Comparison of ENCODE assay signal across 8 cellular contexts in the genomic region with DNA sequence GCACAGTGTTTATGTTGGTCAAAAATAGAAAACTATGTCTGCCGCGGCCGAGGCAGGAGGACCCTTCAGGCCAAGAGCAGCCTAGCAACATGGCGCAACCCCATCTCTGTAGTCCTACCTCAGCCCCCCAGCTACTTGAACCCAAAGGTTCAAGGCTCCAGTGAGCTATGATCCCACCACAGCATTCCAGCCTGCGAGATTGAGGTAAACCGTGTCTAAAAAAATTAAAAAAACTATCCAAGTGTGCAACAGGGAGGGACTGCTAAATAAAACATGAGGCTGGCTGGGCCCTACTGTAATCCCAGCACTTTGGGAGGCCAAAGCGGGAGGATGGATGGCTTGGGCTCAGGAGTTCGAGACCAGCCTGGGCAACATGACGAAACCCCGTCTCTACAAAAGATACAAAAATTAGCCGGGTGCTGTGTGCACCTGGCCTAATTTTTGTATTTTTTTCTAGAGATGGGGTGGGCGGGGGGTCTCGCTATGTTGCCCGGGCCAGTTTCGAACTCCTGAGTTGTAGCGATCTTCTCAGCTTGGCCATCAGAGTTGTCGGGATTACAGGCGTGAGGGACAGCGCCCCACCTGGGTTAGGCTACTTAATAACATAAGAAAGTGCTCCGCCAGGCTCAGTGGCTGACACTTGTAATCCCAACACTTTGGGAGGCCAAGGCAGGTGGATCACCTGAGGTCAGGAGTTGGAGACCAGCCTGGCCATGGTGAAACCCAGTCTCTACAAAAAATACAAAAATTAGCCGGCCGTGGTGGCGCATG.
DNase-seq lines count a peak whose midpoint lies in the region; ATAC-seq, FAIRE-seq and TF ChIP-seq lines count a peak whose summit lies in the region.
"Not testable (repeated sequence)": the region's sequence is repeated elsewhere in the genome, so short reads cannot be mapped to it uniquely, and the experiment has no call there.

No MANE protein-coding gene starts in this region.

- not testable (repeated sequence) for H3K27me3 Mint-ChIP-seq in T-helper 17 cell; nephron progenitor cell (ENCODE audit: low read depth, poor library complexity)

- dilution Hi-C loops in endothelial cell of umbilical vein (cut with MboI; ENCODE audit: extremely low pct_ligation_motif_present, low sequenced_read_pairs) = not testable (repeated sequence)

- H3K9me3 Mint-ChIP-seq in nephron progenitor cell = peaks cover 14% of the 10 kb centered on the region

- not testable (repeated sequence) for TF ChIP-seq POLR2A in endothelial cell of umbilical vein (IDR thresholded peaks at IDR 0.05; ENCODE audit: low read depth, low read length)

- H3K4me3 Mint-ChIP-seq in T-helper 17 cell = peak overlapping the region; percentile 79
- peak overlapping the region; percentile 72 for H3K4me3 Mint-ChIP-seq in nephron progenitor cell

- not testable (repeated sequence) for H4K20me1 ChIP-seq in endothelial cell of umbilical vein (replicated peaks; ENCODE audit: control insufficient read depth, extremely low read depth, insufficient read depth, low read length)

- H3K4me1 Mint-ChIP-seq in T-helper 17 cell, nephron progenitor cell: not testable (repeated sequence)

- peak overlapping the region; percentile 54 for H3K4me3 ChIP-seq in BE2C (ENCODE audit: low read depth, low read length)
- peak overlapping the region; percentile 45 for H3K4me3 ChIP-seq in HL-60 (replicated peaks; ENCODE audit: insufficient read depth, low read length)
- peak overlapping the region in 2 of 3 experiments; percentile 15 to 47 for H3K4me3 ChIP-seq in endothelial cell of umbilical vein (replicated peaks in 1 of 3; ENCODE audit: insufficient read depth in 1 of 3, low read depth in 1 of 3, low read length in 3 of 3)
- H3K4me3 ChIP-seq in subcutaneous abdominal adipose tissue (ENCODE audit: low read depth in 1 of 5, low read length in 5 of 5) = peak overlapping the region; percentile 63 to 75 (median 67)

- not testable (repeated sequence) for H3K9me3 ChIP-seq in BE2C; T-helper 17 cell (ENCODE audit: control insufficient read depth, low read length, poor library complexity, severe bottlenecking); endothelial cell of umbilical vein (replicated peaks; ENCODE audit: control insufficient read depth, insufficient read depth, low read length); subcutaneous abdominal adipose tissue (ENCODE audit: control insufficient read depth in 5 of 5, low read length in 5 of 5)

- H3K4me2 ChIP-seq in endothelial cell of umbilical vein (ENCODE audit: insufficient read depth, low read length) = peak overlapping the region; percentile 30

- BruUV-seq in endothelial cell of umbilical vein (replicated peaks; lab: Mats Ljungman, UMichigan) = TSS peak; percentile 87

- H3K36me3 Mint-ChIP-seq in T-helper 17 cell (ENCODE audit: low read depth); nephron progenitor cell (ENCODE audit: low read depth): not testable (repeated sequence)

- ATAC-seq in T-helper 17 cell = not testable (repeated sequence)

- H3K27me3 ChIP-seq in BE2C; HL-60 (ENCODE audit: insufficient read depth, poor library complexity, severe bottlenecking); endothelial cell of umbilical vein (ENCODE audit: control insufficient read depth in 2 of 2, insufficient read depth in 2 of 2, low read length in 2 of 2); subcutaneous abdominal adipose tissue (ENCODE audit: control insufficient read depth in 5 of 5, insufficient read depth in 4 of 5, low read length in 5 of 5): not testable (repeated sequence)

- CTCF ChIA-PET in endothelial cell of umbilical vein (lab: Charles Lee) = not testable (repeated sequence)

- H3K9ac ChIP-seq in endothelial cell of umbilical vein (replicated peaks; ENCODE audit: extremely low read depth, insufficient read depth, low read length) (peak overlapping the region; percentile 34), subcutaneous abdominal adipose tissue (ENCODE audit: low read length in 5 of 5) (peak overlapping the region in 4 of 5 donors; percentile 38 to 73 (median 66))

- H3K79me2 ChIP-seq in endothelial cell of umbilical vein (ENCODE audit: control insufficient read depth, insufficient read depth, low read length) = not testable (repeated sequence)

- TF ChIP-seq CTCF in BE2C (IDR thresholded peaks at IDR 0.05; ENCODE audit: low read depth, low read length); HL-60 (IDR thresholded peaks at IDR 0.05; ENCODE audit: insufficient read depth, low read length); endothelial cell of umbilical vein (IDR thresholded peaks at IDR 0.05; ENCODE audit: extremely low read depth in 1 of 2, insufficient read depth in 1 of 2, low read depth in 1 of 2, low read length in 2 of 2); nephron progenitor cell (IDR thresholded peaks at IDR 0.05): not testable (repeated sequence)

- H3K9me1 ChIP-seq in endothelial cell of umbilical vein (replicated peaks; ENCODE audit: control insufficient read depth, extremely low read depth, insufficient read depth, low read length) = not testable (repeated sequence)

- intact Hi-C loops in endothelial cell of umbilical vein (cut with micrococcal nuclease) = loop anchor here (5.0 kb wide), 1 partner anchor 546 kb away; a partner anchor contains a TSS

- H2AFZ ChIP-seq in endothelial cell of umbilical vein (ENCODE audit: low read depth, low read length) = peak overlapping the region; percentile 64

- not testable (repeated sequence) for FAIRE-seq in endothelial cell of umbilical vein (lab: Jason Lieb, UNC)

- peak overlapping the region; percentile 97 for H3K27ac Mint-ChIP-seq in T-helper 17 cell
- not testable (repeated sequence) for H3K27ac Mint-ChIP-seq in nephron progenitor cell

- H3K27ac ChIP-seq in HL-60 (replicated peaks) = peak overlapping the region; percentile 94
- peak overlapping the region; percentile 95 for H3K27ac ChIP-seq in angular gyrus (ENCODE audit: low read depth, low read length)
- peak overlapping the region; percentile 84 for H3K27ac ChIP-seq in endothelial cell of umbilical vein (ENCODE audit: insufficient read depth, low read depth, low read length)
- H3K27ac ChIP-seq in subcutaneous abdominal adipose tissue (ENCODE audit: low read depth, low read length) = peak overlapping the region; percentile 79

- DNase-seq in BE2C; HL-60 (ENCODE audit: low read depth in 1 of 2, low spot score in 1 of 2); T-helper 17 cell; nephron progenitor cell: not testable (repeated sequence)
- peak; percentile 32 for DNase-seq in endothelial cell of umbilical vein (ENCODE audit: low read depth, low spot score)
- peak; percentile 4 for DNase-seq in iris pigment epithelial cell (ENCODE audit: low read depth)

- POLR2A ChIA-PET in endothelial cell of umbilical vein (lab: Charles Lee) = not testable (repeated sequence)

- H3K4me1 ChIP-seq in BE2C; endothelial cell of umbilical vein (ENCODE audit: control insufficient read depth, extremely low read depth, insufficient read depth, low read length); subcutaneous abdominal adipose tissue (ENCODE audit: control insufficient read depth in 5 of 5, insufficient read depth in 5 of 5, low read length in 5 of 5): not testable (repeated sequence)

- H3K36me3 ChIP-seq in BE2C; endothelial cell of umbilical vein (ENCODE audit: control insufficient read depth in 2 of 2, extremely low read depth in 1 of 2, insufficient read depth in 2 of 2, low read length in 2 of 2); subcutaneous abdominal adipose tissue (ENCODE audit: control insufficient read depth in 5 of 5, insufficient read depth in 5 of 5, low read length in 5 of 5): not testable (repeated sequence)
